In the genomic region with DNA sequence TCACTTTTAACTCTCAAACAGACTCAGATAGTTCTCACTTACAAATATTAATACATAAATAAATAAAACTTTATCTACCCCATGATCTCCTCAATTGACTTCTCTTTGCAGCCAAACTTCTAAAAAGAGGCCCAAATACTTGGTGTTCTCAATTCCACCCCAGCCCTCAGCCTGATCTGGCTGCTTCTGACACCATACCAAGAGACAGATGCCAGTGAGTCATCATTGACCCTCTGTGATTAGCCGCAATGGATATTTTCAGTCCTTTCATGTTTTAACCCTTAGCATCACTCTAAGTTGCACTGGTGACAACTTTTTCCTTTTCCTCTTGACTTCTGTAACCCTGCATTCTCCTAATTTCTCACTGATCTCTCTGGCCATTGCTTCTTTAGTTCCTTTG, we compare ENCODE assay signal across 16 cellular contexts.
DNase-seq lines count a peak whose midpoint lies in the region; ATAC-seq and TF ChIP-seq lines count a peak whose summit lies in the region.
"Had no signal": no experiment of that assay in that cellular context is flagged by ENCODE, and none has a peak within 500 bp of the region (broad histone marks: within the 10 kb centered on the region; RNA-seq: fewer than 3 reads in every experiment).

No MANE protein-coding gene starts in this region.

- TF ChIP-seq CTCF in MCF 10A (IDR thresholded peaks at IDR 0.05; ENCODE audit: unreplicated experiment): no peak
- TF ChIP-seq CTCF in mammary epithelial cell (conservative IDR thresholded peaks at IDR 0.05 in 1 of 2, IDR thresholded peaks at IDR 0.05 in 1 of 2; ENCODE audit: extremely low read depth in 1 of 2, insufficient read depth in 1 of 2, low read depth in 1 of 2, low read length in 2 of 2): no peak
- no peak for TF ChIP-seq CTCF in adrenal gland (IDR thresholded peaks at IDR 0.05)
- TF ChIP-seq CTCF in vagina (IDR thresholded peaks at IDR 0.05): no peak

- H3K79me2 ChIP-seq in mammary epithelial cell (ENCODE audit: insufficient read depth, low read length): no peaks in the 10 kb centered on the region

- no peak overlapping the region for H3K4me2 ChIP-seq in mammary epithelial cell (ENCODE audit: insufficient read depth, low read depth, low read length)
- H3K4me2 ChIP-seq: A549 had no signal

- H3K4me1 Mint-ChIP-seq in MCF 10A (ENCODE audit: insufficient read depth, unreplicated experiment): no peaks in the 10 kb centered on the region
- peaks cover 0 to 4% of the 10 kb centered on the region in 2 donors for H3K4me1 Mint-ChIP-seq in natural killer cell treated with Interleukin-12 subunit alpha and Interleukin-12 subunit beta and Interleukin-15 and Interleukin-18, amount 100 ng/mL, for 72 hours (ENCODE audit: low read depth in 2 of 2)

- H3K36me3 Mint-ChIP-seq in MCF 10A (ENCODE audit: insufficient read depth, unreplicated experiment): no peaks in the 10 kb centered on the region
- H3K36me3 Mint-ChIP-seq in natural killer cell treated with Interleukin-12 subunit alpha and Interleukin-12 subunit beta and Interleukin-15 and Interleukin-18, amount 100 ng/mL, for 72 hours: no peaks in the 10 kb centered on the region
- H3K36me3 Mint-ChIP-seq: activated naive CD8-positive, alpha-beta T cell had no signal

- no peak overlapping the region for H3K4me3 Mint-ChIP-seq in MCF 10A (ENCODE audit: unreplicated experiment)
- H3K4me3 Mint-ChIP-seq in natural killer cell treated with Interleukin-12 subunit alpha and Interleukin-12 subunit beta and Interleukin-15 and Interleukin-18, amount 100 ng/mL, for 72 hours: no peak overlapping the region
- H3K4me3 Mint-ChIP-seq: activated naive CD8-positive, alpha-beta T cell had no signal

- TF ChIP-seq POLR2A in adrenal gland (IDR thresholded peaks at IDR 0.05): no peak
- TF ChIP-seq POLR2A in vagina (IDR thresholded peaks at IDR 0.05): no peak

- CTCF ChIA-PET in MCF 10A (lab: Yijun Ruan, JAX) (no interaction called here), mammary epithelial cell (lab: Charles Lee; ENCODE audit: low non-redundant PET) (no interaction called here)

- peak; percentile 40 for DNase-seq in MCF 10A (ENCODE audit: unreplicated experiment)
- no peak for DNase-seq in mammary epithelial cell
- DNase-seq in adrenal gland: peak in 6 of 7 donors; percentile 44 to 75 (median 60)
- peak; percentile 12 for DNase-seq in hepatic stellate cell (ENCODE audit: low spot score)
- no peak for DNase-seq in vagina (ENCODE audit: extremely low spot score in 2 of 2)
- DNase-seq in mucosa of gallbladder (ENCODE audit: low spot score): no peak
- DNase-seq in natural killer cell treated with Interleukin-12 subunit alpha and Interleukin-12 subunit beta and Interleukin-15 and Interleukin-18, amount 100 ng/mL, for 72 hours (ENCODE audit: low spot score): no peak
- DNase-seq: activated CD4-positive, CD25-positive, alpha-beta regulatory T cell; activated CD8-positive, alpha-beta memory T cell treated with anti-CD3 and anti-CD28 coated beads, Interleukin-2, amount 50 U/mL, for 4 hours; stimulated activated CD8-positive, alpha-beta memory T cell treated with anti-CD3 and anti-CD28 coated beads, Interleukin-4, amount 100 ng/mL, for 48 hours; transverse colon had no signal

- H3K27me3 ChIP-seq in mammary epithelial cell (ENCODE audit: insufficient read depth, low read length) (peaks cover 14% of the 10 kb centered on the region), adrenal gland (no peaks in the 10 kb centered on the region), vagina (no peaks in the 10 kb centered on the region)
- H3K27me3 ChIP-seq: esophagus muscularis mucosa, transverse colon had no signal

- intact Hi-C loops in MCF 10A (cut with micrococcal nuclease): no loop called here
- intact Hi-C loops in mammary epithelial cell (cut with micrococcal nuclease): no loop called here
- intact Hi-C loops in adrenal gland (cut with DNase I): no loop called here
- intact Hi-C loops in vagina (cut with DNase I): no loop called here

- no peaks in the 10 kb centered on the region for H3K9me3 Mint-ChIP-seq in MCF 10A (ENCODE audit: unreplicated experiment)
- peaks cover 4% of the 10 kb centered on the region for H3K9me3 Mint-ChIP-seq in natural killer cell treated with Interleukin-12 subunit alpha and Interleukin-12 subunit beta and Interleukin-15 and Interleukin-18, amount 100 ng/mL, for 72 hours

- H3K36me3 ChIP-seq in mammary epithelial cell (ENCODE audit: insufficient read depth, low read length) (no peaks in the 10 kb centered on the region), adrenal gland (replicated peaks in 1 of 2) (no peaks in the 10 kb centered on the region), vagina (no peaks in the 10 kb centered on the region)
- H3K36me3 ChIP-seq: esophagus muscularis mucosa, transverse colon had no signal

- no peak for ATAC-seq in natural killer cell treated with Interleukin-12 subunit alpha and Interleukin-12 subunit beta and Interleukin-15 and Interleukin-18, amount 100 ng/mL, for 72 hours
- no peak for ATAC-seq in HG03432 (IDR thresholded peaks at IDR 0.05; ENCODE audit: unreplicated experiment)
- ATAC-seq: A549 had no signal

- no peaks in the 10 kb centered on the region for H4K20me1 ChIP-seq in mammary epithelial cell (ENCODE audit: insufficient read depth, low read length)

- H3K27me3 Mint-ChIP-seq in MCF 10A (ENCODE audit: insufficient read depth, unreplicated experiment): peaks cover 84% of the 10 kb centered on the region
- peaks cover 7 to 35% of the 10 kb centered on the region in 2 donors for H3K27me3 Mint-ChIP-seq in natural killer cell treated with Interleukin-12 subunit alpha and Interleukin-12 subunit beta and Interleukin-15 and Interleukin-18, amount 100 ng/mL, for 72 hours
- H3K27me3 Mint-ChIP-seq: activated naive CD8-positive, alpha-beta T cell had no signal

- BruUV-seq in MCF 10A (replicated peaks; lab: Mats Ljungman, UMichigan): no TSS peak
- BruUV-seq in mammary epithelial cell (replicated peaks; lab: Mats Ljungman, UMichigan): no TSS peak

- dilution Hi-C loops in mammary epithelial cell (cut with HindIII; ENCODE audit: low sequenced_read_pairs): no loop called here

- H3K9ac ChIP-seq in mammary epithelial cell (ENCODE audit: insufficient read depth, low read length): no peak overlapping the region

- H3K27ac ChIP-seq in mammary epithelial cell (ENCODE audit: insufficient read depth, low read depth, low read length) (no peak overlapping the region), adrenal gland (no peak overlapping the region), vagina (peak overlapping the region; percentile 49)
- H3K27ac ChIP-seq: A549, esophagus muscularis mucosa, transverse colon had no signal

- WGBS in mammary epithelial cell (ENCODE audit: low coverage, missing lambda C conversion rate): 85% methylated on average over 1 of the region's 1 CpG
- WGBS in adrenal gland, 4 donors: 9 to 34% (median 20%) methylated on average over 1 of the region's 1 CpG

- no peak overlapping the region for H3K27ac Mint-ChIP-seq in MCF 10A (ENCODE audit: low read depth, unreplicated experiment)
- H3K27ac Mint-ChIP-seq in natural killer cell treated with Interleukin-12 subunit alpha and Interleukin-12 subunit beta and Interleukin-15 and Interleukin-18, amount 100 ng/mL, for 72 hours: no peak overlapping the region
- H3K27ac Mint-ChIP-seq: activated naive CD8-positive, alpha-beta T cell; progenitor cell of endocrine pancreas had no signal

- POLR2A ChIA-PET in MCF 10A (lab: Yijun Ruan, JAX): no interaction called here

- H3K9me3 ChIP-seq in mammary epithelial cell (replicated peaks; ENCODE audit: insufficient read depth, low read length): no peaks in the 10 kb centered on the region
- no peaks in the 10 kb centered on the region for H3K9me3 ChIP-seq in adrenal gland (replicated peaks in 1 of 3)
- no peaks in the 10 kb centered on the region for H3K9me3 ChIP-seq in vagina
- H3K9me3 ChIP-seq: A549, esophagus muscularis mucosa, transverse colon had no signal

- H3K4me3 ChIP-seq in mammary epithelial cell (replicated peaks in 1 of 3; ENCODE audit: insufficient read depth in 1 of 3, low read depth in 2 of 3, low read length in 3 of 3) (no peak overlapping the region), adrenal gland (no peak overlapping the region), vagina (no peak overlapping the region)
- H3K4me3 ChIP-seq: A549, esophagus muscularis mucosa, transverse colon had no signal

- no peak overlapping the region for H2AFZ ChIP-seq in mammary epithelial cell (ENCODE audit: low read depth, low read length)

- H3K4me1 ChIP-seq in mammary epithelial cell (ENCODE audit: insufficient read depth, low read length): no peaks in the 10 kb centered on the region
- H3K4me1 ChIP-seq in adrenal gland (replicated peaks in 1 of 2): peaks cover 0 to 7% of the 10 kb centered on the region in 2 donors
- no peaks in the 10 kb centered on the region for H3K4me1 ChIP-seq in vagina
- H3K4me1 ChIP-seq: A549 had no signal

- in situ Hi-C loops in mammary epithelial cell (cut with MboI; ENCODE audit: low sequenced_read_pairs in 2 of 2): no loop called here

Comparison
In these comparisons a context has a peak if more than half of its experiments do, and no peak if none do; other contexts are left out.
1. DNase-seq: peak in MCF 10A (single experiment), adrenal gland (6 of 7) and hepatic stellate cell (single experiment); none in mammary epithelial cell (single experiment), vagina (0 of 2), mucosa of gallbladder (single experiment) and natural killer cell treated with Interleukin-12 subunit alpha and Interleukin-12 subunit beta and Interleukin-15 and Interleukin-18, amount 100 ng/mL, for 72 hours (single experiment).